In genomic region chr6:38925110-38925509, GRCh38 we compare ENCODE assay signal across 28 cellular contexts.
"Had no signal": no experiment of that assay in that cellular context is flagged by ENCODE, and none has a peak within 500 bp of the region (broad histone marks: within the 10 kb centered on the region; RNA-seq: fewer than 3 reads in every experiment).

No MANE protein-coding gene starts in this region.

- H3K9me3 Mint-ChIP-seq: stimulated activated effector memory CD8-positive, alpha-beta T cell treated with anti-CD3 and anti-CD28 coated beads, Interleukin-12 subunit alpha, Interleukin-12 subunit beta, amount 100 ng/mL, for 72 hours; stimulated activated memory B cell treated with anti-CD40 and anti-IgM and Interleukin-4, amounts not matched to agents 10 μg/mL and 1 μg/mL and 100 μg/mL, for 72 hours; stimulated activated naive B cell treated with anti-CD40 and anti-IgM and Interleukin-4, amounts not matched to agents 10 μg/mL and 1 μg/mL and 100 μg/mL, for 72 hours; stimulated activated naive CD8-positive, alpha-beta T cell treated with anti-CD3 and anti-CD28 coated beads, Interleukin-15, amount 100 ng/mL, for 72 hours; stimulated activated naive CD8-positive, alpha-beta T cell treated with anti-CD3 and anti-CD28 coated beads, Interleukin-15, Interleukin-2, amounts not matched to agents 100 ng/mL and 50 ng/mL, for 24 hours; type B pancreatic cell had no signal

- H3K9me3 ChIP-seq: stomach, suprapubic skin, testis, thoracic aorta, thyroid gland, tibial artery, tibial nerve, transverse colon, upper lobe of left lung, upper lobe of right lung, uterus, vagina had no signal

- H3K36me3 Mint-ChIP-seq: stimulated activated effector memory CD8-positive, alpha-beta T cell treated with anti-CD3 and anti-CD28 coated beads, Interleukin-12 subunit alpha, Interleukin-12 subunit beta, amount 100 ng/mL, for 72 hours; stimulated activated memory B cell treated with anti-CD40 and anti-IgM and Interleukin-4, amounts not matched to agents 10 μg/mL and 1 μg/mL and 100 μg/mL, for 72 hours; stimulated activated naive B cell treated with anti-CD40 and anti-IgM and Interleukin-4, amounts not matched to agents 10 μg/mL and 1 μg/mL and 100 μg/mL, for 72 hours; type B pancreatic cell had no signal

- H3K27ac ChIP-seq: stomach, suprapubic skin, testis, thoracic aorta, thyroid gland, tibial artery, tibial nerve, transverse colon, upper lobe of left lung, upper lobe of right lung, uterus, vagina had no signal

- H3K4me1 ChIP-seq: stomach, suprapubic skin, testis, thyroid gland, tibial artery, tibial nerve, transverse colon, upper lobe of left lung, upper lobe of right lung, uterus, vagina had no signal

- H3K4me3 ChIP-seq: stomach, suprapubic skin, testis, thoracic aorta, thyroid gland, tibial artery, tibial nerve, transverse colon, upper lobe of left lung, upper lobe of right lung, uterus, vagina had no signal

- H3K4me3 Mint-ChIP-seq: stimulated activated effector memory CD8-positive, alpha-beta T cell treated with anti-CD3 and anti-CD28 coated beads, Interleukin-12 subunit alpha, Interleukin-12 subunit beta, amount 100 ng/mL, for 72 hours; stimulated activated memory B cell treated with anti-CD40 and anti-IgM and Interleukin-4, amounts not matched to agents 10 μg/mL and 1 μg/mL and 100 μg/mL, for 72 hours; stimulated activated naive B cell treated with anti-CD40 and anti-IgM and Interleukin-4, amounts not matched to agents 10 μg/mL and 1 μg/mL and 100 μg/mL, for 72 hours; stimulated activated naive CD8-positive, alpha-beta T cell treated with anti-CD3 and anti-CD28 coated beads, Interleukin-15, amount 100 ng/mL, for 72 hours; stimulated activated naive CD8-positive, alpha-beta T cell treated with anti-CD3 and anti-CD28 coated beads, Interleukin-15, Interleukin-2, amounts not matched to agents 100 ng/mL and 50 ng/mL, for 24 hours; type B pancreatic cell had no signal

- ATAC-seq: stimulated activated effector memory CD8-positive, alpha-beta T cell treated with anti-CD3 and anti-CD28 coated beads, Interleukin-12 subunit alpha, Interleukin-12 subunit beta, amount 100 ng/mL, for 72 hours; stimulated activated memory B cell treated with anti-CD40 and anti-IgM and Interleukin-4, amounts not matched to agents 10 μg/mL and 1 μg/mL and 100 μg/mL, for 72 hours; stimulated activated naive B cell treated with anti-CD40 and anti-IgM and Interleukin-4, amounts not matched to agents 10 μg/mL and 1 μg/mL and 100 μg/mL, for 72 hours; stimulated activated naive CD8-positive, alpha-beta T cell treated with anti-CD3 and anti-CD28 coated beads, Interleukin-15, amount 100 ng/mL, for 72 hours; stimulated activated naive CD8-positive, alpha-beta T cell treated with anti-CD3 and anti-CD28 coated beads, Interleukin-15, Interleukin-2, amounts not matched to agents 100 U/mL and 50 U/mL, for 24 hours; upper lobe of right lung had no signal

- H3K27me3 Mint-ChIP-seq: stimulated activated memory B cell treated with anti-CD40 and anti-IgM and Interleukin-4, amounts not matched to agents 10 μg/mL and 1 μg/mL and 100 μg/mL, for 72 hours; stimulated activated naive CD8-positive, alpha-beta T cell treated with anti-CD3 and anti-CD28 coated beads, Interleukin-15, Interleukin-2, amounts not matched to agents 100 ng/mL and 50 ng/mL, for 24 hours had no signal

- H3K27ac Mint-ChIP-seq: stimulated activated effector memory CD8-positive, alpha-beta T cell treated with anti-CD3 and anti-CD28 coated beads, Interleukin-12 subunit alpha, Interleukin-12 subunit beta, amount 100 ng/mL, for 72 hours; stimulated activated memory B cell treated with anti-CD40 and anti-IgM and Interleukin-4, amounts not matched to agents 10 μg/mL and 1 μg/mL and 100 μg/mL, for 72 hours; stimulated activated naive B cell treated with anti-CD40 and anti-IgM and Interleukin-4, amounts not matched to agents 10 μg/mL and 1 μg/mL and 100 μg/mL, for 72 hours; stimulated activated naive CD8-positive, alpha-beta T cell treated with anti-CD3 and anti-CD28 coated beads, Interleukin-15, Interleukin-2, amounts not matched to agents 100 ng/mL and 50 ng/mL, for 24 hours; type B pancreatic cell had no signal

- H3K27me3 ChIP-seq: testis, thyroid gland, tibial artery, tibial nerve, upper lobe of left lung, vagina had no signal

- H3K36me3 ChIP-seq: stomach, suprapubic skin, thoracic aorta, thyroid gland, tibial artery, tibial nerve, transverse colon, upper lobe of left lung, upper lobe of right lung, uterus, vagina had no signal

- DNase-seq: stimulated activated CD4-positive, alpha-beta T cell treated with anti-CD3 and anti-CD28 coated beads, Interleukin-2, amount 100 ng/mL, for 48 hours; stimulated activated CD4-positive, alpha-beta T cell treated with anti-CD3 and anti-CD28 coated beads, Interleukin-4, amount 100 ng/mL, for 1 hour; stimulated activated CD4-positive, alpha-beta T cell treated with anti-CD3 and anti-CD28 coated beads, Interleukin-4, amount 100 ng/mL, for 24 hours; stimulated activated CD4-positive, alpha-beta T cell treated with anti-CD3 and anti-CD28 coated beads, Interleukin-4, amount 100 ng/mL, for 4 hours; stimulated activated CD8-positive, alpha-beta memory T cell treated with anti-CD3 and anti-CD28 coated beads, Interleukin-4, amount 100 ng/mL, for 48 hours; stimulated activated naive B cell treated with anti-CD40 and anti-IgM and Interleukin-4, amounts not matched to agents 10 μg/mL and 1 μg/mL and 100 μg/mL, for 72 hours; stimulated activated naive CD4-positive, alpha-beta T cell; stimulated activated naive CD4-positive, alpha-beta T cell treated with Interleukin-2 at 50 U/mL for 16 hours; stimulated activated naive CD8-positive, alpha-beta T cell treated with anti-CD3 and anti-CD28 coated beads, Interleukin-15, amount 100 ng/mL, for 72 hours; stimulated activated naive CD8-positive, alpha-beta T cell treated with anti-CD3 and anti-CD28 coated beads, Interleukin-15, Interleukin-2, amounts not matched to agents 100 U/mL and 50 U/mL, for 24 hours; stomach; substantia nigra; testis; thyroid gland; tibial artery; transverse colon; trophoblast cell; upper lobe of left lung; upper lobe of right lung; uterus had no signal

- H3K4me1 Mint-ChIP-seq: stimulated activated effector memory CD8-positive, alpha-beta T cell treated with anti-CD3 and anti-CD28 coated beads, Interleukin-12 subunit alpha, Interleukin-12 subunit beta, amount 100 ng/mL, for 72 hours; stimulated activated memory B cell treated with anti-CD40 and anti-IgM and Interleukin-4, amounts not matched to agents 10 μg/mL and 1 μg/mL and 100 μg/mL, for 72 hours; stimulated activated naive B cell treated with anti-CD40 and anti-IgM and Interleukin-4, amounts not matched to agents 10 μg/mL and 1 μg/mL and 100 μg/mL, for 72 hours; stimulated activated naive CD8-positive, alpha-beta T cell treated with anti-CD3 and anti-CD28 coated beads, Interleukin-15, amount 100 ng/mL, for 72 hours had no signal
